Comparison of ENCODE assay signal across 11 cellular contexts in the genomic region with DNA sequence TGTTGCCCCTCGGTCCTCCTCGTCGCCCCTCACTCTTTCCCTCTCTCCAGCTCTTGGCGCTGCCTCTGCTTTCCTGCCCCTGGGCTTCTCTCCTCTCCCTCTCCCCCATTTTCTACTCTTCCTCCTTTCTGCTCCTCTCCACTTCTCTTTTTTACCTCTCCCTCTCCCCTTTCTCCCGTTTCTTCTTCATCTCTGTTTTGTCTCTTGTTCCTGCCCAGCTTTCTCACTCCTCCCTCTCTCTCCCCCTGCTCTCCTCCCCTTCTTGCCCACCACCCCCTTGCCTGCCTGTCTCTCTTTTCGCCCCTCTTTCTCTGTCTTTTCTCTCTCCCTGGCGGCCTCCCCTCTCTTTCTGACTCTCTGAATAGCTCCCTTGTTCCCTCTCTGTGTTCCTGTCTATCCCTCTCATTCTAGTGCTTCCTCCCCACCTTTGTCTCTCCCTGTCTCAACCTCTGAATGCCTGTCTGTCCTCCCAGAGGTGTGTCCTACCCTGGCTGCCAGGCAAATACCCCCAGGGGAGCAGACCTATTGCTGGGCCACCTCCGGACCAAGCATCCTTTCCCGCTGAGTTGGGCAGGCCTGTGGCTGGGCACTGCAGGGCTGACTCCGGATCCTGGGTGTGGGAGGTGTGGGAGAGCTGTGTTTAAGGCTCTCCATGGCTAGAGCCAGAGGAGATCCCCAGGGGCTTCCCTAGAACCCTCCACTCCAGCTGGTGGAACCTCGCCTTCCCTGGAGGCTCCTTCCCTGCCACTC. TPM values are rescaled to one million over a fixed set of nuclear protein-coding genes. Genes with fewer than 3 reads are reported as not detected.
DNase-seq lines count a peak whose midpoint lies in the region; ATAC-seq, FAIRE-seq and TF ChIP-seq lines count a peak whose summit lies in the region.
"Had no signal": no experiment of that assay in that cellular context is flagged by ENCODE, and none has a peak within 500 bp of the region (broad histone marks: within the 10 kb centered on the region; RNA-seq: fewer than 3 reads in every experiment).

No MANE protein-coding gene starts in this region.

- FAIRE-seq in D721Med (lab: Jason Lieb, UNC): no peak

- H3K36me3 Mint-ChIP-seq in CD14-positive monocyte: peaks cover 0 to 17% of the 10 kb centered on the region in 2 donors
- no peaks in the 10 kb centered on the region for H3K36me3 Mint-ChIP-seq in chondrocyte (ENCODE audit: low read depth)
- peaks cover 0 to 20% of the 10 kb centered on the region in 2 donors for H3K36me3 Mint-ChIP-seq in naive B cell
- H3K36me3 Mint-ChIP-seq: CD4-positive, CD25-positive, alpha-beta regulatory T cell had no signal

- H3K27ac Mint-ChIP-seq in CD14-positive monocyte: peak overlapping the region in 2 of 7 donors; percentile 13 to 31
- H3K27ac Mint-ChIP-seq in chondrocyte (ENCODE audit: unreplicated experiment): peak overlapping the region; percentile 65
- H3K27ac Mint-ChIP-seq in naive B cell: peak overlapping the region in 2 of 6 donors; percentile 31 to 66
- H3K27ac Mint-ChIP-seq: CD4-positive, CD25-positive, alpha-beta regulatory T cell had no signal

- no peak for ATAC-seq in naive B cell (ENCODE audit: low read depth in 2 of 2)

- DNase-seq in CD14-positive monocyte (ENCODE audit: low spot score) (peak; percentile 28), NCI-H146 (lab: John Stamatoyannopoulos, UW) (peak; percentile 61), chondrocyte (ENCODE audit: low spot score) (no peak), naive B cell (no peak), D721Med (ENCODE audit: insufficient read length, low spot score) (no peak), NCI-H345 treated with DMSO at 0.1 percent for 48 hours (lab: John Stamatoyannopoulos, UW; ENCODE audit: unreplicated experiment) (no peak), substantia nigra (lab: John Stamatoyannopoulos, UW) (no peak)
- DNase-seq in effector CD4-positive, alpha-beta T cell: no peak
- DNase-seq: CD4-positive, CD25-positive, alpha-beta regulatory T cell had no signal

- peaks cover 39 to 60% (median 47%) of the 10 kb centered on the region in 3 donors for H3K27me3 Mint-ChIP-seq in CD14-positive monocyte (ENCODE audit: low read depth in 3 of 3)
- H3K27me3 Mint-ChIP-seq in chondrocyte (ENCODE audit: low read depth): peaks cover 2% of the 10 kb centered on the region
- peaks cover 53 to 75% (median 69%) of the 10 kb centered on the region in 3 donors for H3K27me3 Mint-ChIP-seq in naive B cell

- H3K4me1 Mint-ChIP-seq in CD14-positive monocyte: peaks cover 55% of the 10 kb centered on the region
- H3K4me1 Mint-ChIP-seq in chondrocyte (ENCODE audit: low read depth): peaks cover 33% of the 10 kb centered on the region
- H3K4me1 Mint-ChIP-seq in naive B cell: peaks cover 26 to 37% (median 28%) of the 10 kb centered on the region in 3 donors

- no peak overlapping the region for H3K27ac ChIP-seq in substantia nigra (ENCODE audit: low read depth, low read length, poor library complexity, severe bottlenecking)
- H3K27ac ChIP-seq: epithelial cell of prostate had no signal

- H3K4me3 Mint-ChIP-seq in CD14-positive monocyte (peak overlapping the region; percentile 74 to 97), chondrocyte (ENCODE audit: unreplicated experiment) (peak overlapping the region; percentile 63), naive B cell (peak overlapping the region in 7 of 8 donors; percentile 43 to 77 (median 52))

- H3K9me3 Mint-ChIP-seq in CD14-positive monocyte (peaks cover 0 to 9% (median 4%) of the 10 kb centered on the region in 7 donors), chondrocyte (ENCODE audit: low read depth) (no peaks in the 10 kb centered on the region), naive B cell (peaks cover 0 to 2% (median 0%) of the 10 kb centered on the region in 7 donors)

- intact Hi-C loops in CD14-positive monocyte (cut with micrococcal nuclease): loop anchor here in 1 of 2 donors (5.0 kb wide), 1 partner anchor 35 kb away; no protein-coding TSS in a partner anchor

- no peak for TF ChIP-seq CTCF in CD14-positive monocyte (IDR thresholded peaks at IDR 0.05)
- TF ChIP-seq CTCF in chondrocyte (IDR thresholded peaks at IDR 0.05): no peak
- TF ChIP-seq CTCF in D721Med (IDR thresholded peaks at IDR 0.05; ENCODE audit: insufficient read depth, missing control alignments): no peak

RNA-seq across cellular contexts. Expression of a gene that starts 41.0 kb away (rescaled TPM):
- polyA plus RNA-seq in CD14-positive monocyte: 1 to 10 TPM in 1 of 2 donors, under 1 TPM in 1; 0.80 to 1.2 TPM
- 7.2 to 11.6 TPM (median 7.5 TPM) in 3 replicates for total RNA-seq in chondrocyte
- not detected for polyA plus RNA-seq in naive B cell (ENCODE audit: low read depth in 6 of 6)
- total RNA-seq: CD4-positive, CD25-positive, alpha-beta regulatory T cell; pulmonary artery endothelial cell had no signal
- polyA plus RNA-seq: CD4-positive, CD25-positive, alpha-beta regulatory T cell had no signal

Comparison
In these comparisons a context has a peak if more than half of its experiments do, and no peak if none do; other contexts are left out.
1. DNase-seq: peak in CD14-positive monocyte (single experiment) and NCI-H146 (single experiment); none in chondrocyte (single experiment), naive B cell (single experiment), effector CD4-positive, alpha-beta T cell (single experiment), D721Med (single experiment), NCI-H345 treated with DMSO at 0.1 percent for 48 hours (single experiment) and substantia nigra (0 of 49).
2. Peak in every context shown above with its lines, with median percentiles within 50 percentile points of each other: H3K4me3 Mint-ChIP-seq.